Comparison of ENCODE assay signal across 14 cellular contexts in genomic region chr2:178756843-178757242, GRCh38. TPM values are rescaled to one million over a fixed set of nuclear protein-coding genes. Genes with fewer than 3 reads are reported as not detected.
DNase-seq lines count a peak whose midpoint lies in the region; ATAC-seq and TF ChIP-seq lines count a peak whose summit lies in the region.
"Had no signal": no experiment of that assay in that cellular context is flagged by ENCODE, and none has a peak within 500 bp of the region (broad histone marks: within the 10 kb centered on the region; RNA-seq: fewer than 3 reads in every experiment).

No MANE protein-coding gene starts in this region.

- no peaks in the 10 kb centered on the region for H3K27me3 ChIP-seq in heart left ventricle
- H3K27me3 ChIP-seq: sigmoid colon, upper lobe of left lung had no signal

- 46 to 60% (median 54%) methylated on average over 2 of the region's 2 CpGs for WGBS in heart left ventricle, 4 donors

- peaks cover 0 to 23% (median 0%) of the 10 kb centered on the region in 12 donors for H3K4me1 ChIP-seq in heart left ventricle
- H3K4me1 ChIP-seq: sigmoid colon, upper lobe of left lung had no signal

- intact Hi-C loops in Right ventricle myocardium superior (cut with DNase I) (no loop called here), cardiac septum (cut with DNase I) (no loop called here), heart left ventricle (cut with DNase I) (no loop called here)

- H3K27ac ChIP-seq in heart left ventricle = no peak overlapping the region
- H3K27ac ChIP-seq: sigmoid colon, upper lobe of left lung, WERI-Rb-1 had no signal

- H3K9me3 ChIP-seq in heart left ventricle = no peaks in the 10 kb centered on the region
- H3K9me3 ChIP-seq: sigmoid colon, upper lobe of left lung had no signal

- peaks cover 0 to 100% (median 83%) of the 10 kb centered on the region in 9 donors for H3K36me3 ChIP-seq in heart left ventricle
- H3K36me3 ChIP-seq: sigmoid colon, upper lobe of left lung had no signal

- no peak overlapping the region for H3K4me3 ChIP-seq in heart left ventricle
- H3K4me3 ChIP-seq: sigmoid colon, upper lobe of left lung had no signal

- DNase-seq in Right ventricle myocardium superior (no peak), cardiac septum (ENCODE audit: low spot score) (no peak), SW480 (ENCODE audit: low spot score) (peak; percentile 5), heart left ventricle (no peak), stromal cell of bone marrow (ENCODE audit: low read depth) (peak; percentile 24), NK-92 (lab: John Stamatoyannopoulos, UW; ENCODE audit: unreplicated experiment) (no peak), NCI-H2081 (lab: John Stamatoyannopoulos, UW) (no peak)
- DNase-seq: activated CD8-positive, alpha-beta memory T cell treated with anti-CD3 and anti-CD28 coated beads, Interleukin-2, amount 50 U/mL, for 48 hours; amygdala; effector CD8-positive, alpha-beta T cell; sigmoid colon; upper lobe of left lung; WERI-Rb-1 had no signal

- ATAC-seq in Right ventricle myocardium superior (ENCODE audit: poor library complexity) = peak; percentile 44
- peak; percentile 26 to 61 (median 36) for ATAC-seq in heart left ventricle
- no peak for ATAC-seq in GM21423 (IDR thresholded peaks at IDR 0.05; ENCODE audit: unreplicated experiment)

- no peak for TF ChIP-seq CTCF in heart left ventricle (IDR thresholded peaks at IDR 0.05)

- TF ChIP-seq POLR2A in heart left ventricle (IDR thresholded peaks at IDR 0.05) = no peak

RNA-seq across cellular contexts. Expression of gene TTN, which starts 50.4 kb away (rescaled TPM):
- 3,113 TPM for total RNA-seq in Right ventricle myocardium superior
- total RNA-seq in cardiac septum = 4,176 TPM
- total RNA-seq in heart left ventricle = 1,000 to 10,000 TPM; 2,645 to 4,653 (median 3,666) TPM
- polyA plus RNA-seq in heart left ventricle = 100 to 1,000 TPM; 136 to 653 TPM

Comparison
In these comparisons a context has a peak if more than half of its experiments do, and no peak if none do; other contexts are left out.
1. DNase-seq: peak in SW480 (single experiment) and stromal cell of bone marrow (single experiment); none in Right ventricle myocardium superior (single experiment), cardiac septum (single experiment), heart left ventricle (0 of 5), NK-92 (single experiment) and NCI-H2081 (0 of 2).